ENCODE assay signal across 8 cellular contexts in the genomic region with DNA sequence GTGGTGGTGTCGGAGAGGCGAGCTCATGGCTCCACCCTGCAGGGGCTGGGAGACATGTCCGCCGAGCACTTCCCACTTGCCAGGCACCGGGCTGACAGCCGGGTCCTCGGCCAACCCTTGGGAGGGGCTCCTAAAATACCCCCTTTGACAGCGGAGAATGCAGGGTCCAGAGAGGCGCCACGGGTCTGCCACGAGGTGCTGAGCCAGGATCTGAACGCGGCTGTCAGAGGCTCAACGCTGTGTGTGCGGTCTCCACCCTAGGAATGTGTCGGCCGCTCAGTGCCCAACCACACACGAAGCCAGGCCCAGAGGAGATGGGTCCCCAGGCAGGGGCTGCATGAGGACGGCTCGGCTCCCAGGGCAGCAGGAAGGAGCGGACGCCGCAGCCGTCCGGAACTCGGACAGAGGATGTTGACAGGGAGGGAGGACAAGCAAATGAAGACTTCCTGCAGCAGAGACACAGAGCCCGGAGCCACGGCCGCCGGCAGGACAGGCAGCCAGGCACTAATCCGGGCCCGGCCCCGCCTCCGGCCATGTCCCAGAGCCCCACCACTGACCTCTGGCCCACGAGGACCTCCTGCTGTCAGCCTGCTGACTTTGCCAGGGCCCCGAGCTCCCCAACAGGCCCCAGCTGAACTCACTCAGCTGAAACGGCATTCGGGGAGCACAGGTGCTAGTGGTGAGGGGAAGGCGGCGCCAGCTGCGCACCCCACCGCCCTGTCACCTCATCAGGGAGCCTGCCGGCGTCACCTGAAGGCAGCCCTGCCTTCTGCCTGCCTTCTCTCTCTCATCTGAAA. TPM values are rescaled to one million over a fixed set of nuclear protein-coding genes. Genes with fewer than 3 reads are reported as not detected.
DNase-seq lines count a peak whose midpoint lies in the region; ATAC-seq and TF ChIP-seq lines count a peak whose summit lies in the region.

No MANE protein-coding gene starts in this region.

- no peak overlapping the region for H3K27ac ChIP-seq in stomach smooth muscle (ENCODE audit: low read length)

- peaks cover 0 to 2% of the 10 kb centered on the region in 2 donors for H3K27me3 ChIP-seq in stomach smooth muscle (ENCODE audit: control insufficient read depth in 1 of 2, insufficient read depth in 2 of 2, low read length in 2 of 2)

- H3K36me3 ChIP-seq in stomach smooth muscle (ENCODE audit: control insufficient read depth in 2 of 2, insufficient read depth in 2 of 2, low read length in 2 of 2): no peaks in the 10 kb centered on the region

- peak; percentile 81 for DNase-seq in GM20000 (ENCODE audit: low spot score)
- peak; percentile 84 for DNase-seq in hepatic stellate cell (ENCODE audit: low spot score)
- DNase-seq in stimulated activated CD4-positive, alpha-beta T cell treated with anti-CD3 and anti-CD28 coated beads, Interleukin-4, amount 100 ng/mL, for 24 hours: no peak
- no peak for DNase-seq in mucosa of gallbladder (ENCODE audit: low spot score)
- no peak for DNase-seq in stimulated activated CD8-positive, alpha-beta memory T cell treated with anti-CD3 and anti-CD28 coated beads, Interleukin-4, amount 100 ng/mL, for 48 hours

- no peak overlapping the region for H3K9ac ChIP-seq in stomach smooth muscle (ENCODE audit: low read length in 2 of 2)

- TF ChIP-seq CTCF in GM20000 (IDR thresholded peaks at IDR 0.05; ENCODE audit: extremely low read depth, missing control alignments): no peak
- no peak for TF ChIP-seq CTCF in WI38 (IDR thresholded peaks at IDR 0.05; ENCODE audit: low read depth, low read length)

- H3K4me1 ChIP-seq in stomach smooth muscle (ENCODE audit: control insufficient read depth, insufficient read depth, low read length): peaks cover 16% of the 10 kb centered on the region

- ATAC-seq in HG02588 (IDR thresholded peaks at IDR 0.05; ENCODE audit: unreplicated experiment): no peak

- peak overlapping the region; percentile 33 for H3K4me3 ChIP-seq in WI38 (ENCODE audit: low read depth, low read length)
- peak overlapping the region; percentile 35 to 63 for H3K4me3 ChIP-seq in stomach smooth muscle (ENCODE audit: low read length in 2 of 2)

- H3K9me3 ChIP-seq in stomach smooth muscle (ENCODE audit: control insufficient read depth in 2 of 2, low read length in 2 of 2): no peaks in the 10 kb centered on the region

RNA-seq across cellular contexts. Expression of a gene that starts 12.8 kb away (rescaled TPM):
- total RNA-seq in mucosa of gallbladder: 64.4 TPM

RNA-seq across cellular contexts. Expression of a gene that starts 46.0 kb away (rescaled TPM):
- 31.0 TPM for total RNA-seq in mucosa of gallbladder

Comparison
In these comparisons a context has a peak if more than half of its experiments do, and no peak if none do; other contexts are left out.
1. DNase-seq: peak in GM20000 (single experiment) and hepatic stellate cell (single experiment); none in stimulated activated CD4-positive, alpha-beta T cell treated with anti-CD3 and anti-CD28 coated beads, Interleukin-4, amount 100 ng/mL, for 24 hours (single experiment), mucosa of gallbladder (single experiment) and stimulated activated CD8-positive, alpha-beta memory T cell treated with anti-CD3 and anti-CD28 coated beads, Interleukin-4, amount 100 ng/mL, for 48 hours (single experiment).